1 cellular context compared by ENCODE assay signal in genomic region chr1:161019767-161020572, GRCh38.
TF ChIP-seq lines count a peak whose summit lies in the region.

No MANE protein-coding gene starts in this region.

TF ChIP-seq in GM12878, 131 proteins besides CTCF, POLR2A, EP300 and RAD21:
- TF ChIP-seq MTA2 (IDR thresholded peaks at IDR 0.05; ENCODE audit: low read depth) = no peak
- TF ChIP-seq, protein P1, sequence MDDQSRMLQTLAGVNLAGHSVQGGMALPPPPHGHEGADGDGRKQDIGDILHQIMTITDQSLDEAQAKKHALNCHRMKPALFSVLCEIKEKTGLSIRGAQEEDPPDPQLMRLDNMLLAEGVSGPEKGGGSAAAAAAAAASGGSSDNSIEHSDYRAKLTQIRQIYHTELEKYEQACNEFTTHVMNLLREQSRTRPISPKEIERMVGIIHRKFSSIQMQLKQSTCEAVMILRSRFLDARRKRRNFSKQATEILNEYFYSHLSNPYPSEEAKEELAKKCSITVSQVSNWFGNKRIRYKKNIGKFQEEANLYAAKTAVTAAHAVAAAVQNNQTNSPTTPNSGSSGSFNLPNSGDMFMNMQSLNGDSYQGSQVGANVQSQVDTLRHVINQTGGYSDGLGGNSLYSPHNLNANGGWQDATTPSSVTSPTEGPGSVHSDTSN (IDR thresholded peaks at IDR 0.05; ENCODE audit: insufficient replicate concordance, low read depth, low read length) = peak; percentile 36
- TF ChIP-seq PRDM15 (CRISPR knock-in tag; IDR thresholded peaks at IDR 0.05) = no peak
- no peak for TF ChIP-seq RFX5 (IDR thresholded peaks at IDR 0.05; ENCODE audit: low read depth, low read length)
- peak; percentile 21; the same call in 1 of the 2 replicates for TF ChIP-seq SPI1 (IDR thresholded peaks at IDR 0.05; ENCODE audit: borderline replicate concordance, insufficient read depth, low read depth, low read length)
- 0 out of 2 replicates have a peak, but pooled peaks have one; percentile 20 for TF ChIP-seq TCF3 (IDR thresholded peaks at IDR 0.05; ENCODE audit: borderline replicate concordance, insufficient read depth, low read depth, low read length)
- no peak for TF ChIP-seq ETV6 (conservative IDR thresholded peaks at IDR 0.05 in 1 of 2, IDR thresholded peaks at IDR 0.05 in 1 of 2; ENCODE audit: borderline replicate concordance in 1 of 2, low read depth in 1 of 2)
- TF ChIP-seq BCL3 (IDR thresholded peaks at IDR 0.05; ENCODE audit: borderline replicate concordance, insufficient read depth, low read depth, low read length, poor library complexity, severe bottlenecking) = peak; percentile 60
- no peak for TF ChIP-seq PAX5 (IDR thresholded peaks at IDR 0.05; ENCODE audit: borderline replicate concordance, low read depth, low read length)
TF ChIP-seq in GM12878: peak in this region for 4.
